Comparison of ENCODE assay signal across 9 cellular contexts in genomic region chr15:41957021-41957897, GRCh38. TPM values are rescaled to one million over a fixed set of nuclear protein-coding genes. Genes with fewer than 3 reads are reported as not detected.
A peak's percentile ranks its signal among the peaks of the same experiment; 100 is the strongest.
DNase-seq lines count a peak whose midpoint lies in the region; ATAC-seq and TF ChIP-seq lines count a peak whose summit lies in the region.
"Had no signal": no experiment of that assay in that cellular context is flagged by ENCODE, and none has a peak within 500 bp of the region (broad histone marks: within the 10 kb centered on the region; RNA-seq: fewer than 3 reads in every experiment).

No MANE protein-coding gene starts in this region.

- H3K4me2 ChIP-seq in H9 (ENCODE audit: insufficient read depth, insufficient read length, low read length), result no peak overlapping the region

- H3K18ac ChIP-seq in H9 (ENCODE audit: insufficient read length, low read depth, low read length), result no peak overlapping the region

- H3K36me3 Mint-ChIP-seq in H9 (ENCODE audit: insufficient read depth in 1 of 3, low read depth in 3 of 3), result peaks cover 19 to 33% (median 24%) of the 10 kb centered on the region in 3 experiments; a peak in 6 of 7 replicates
- H3K36me3 Mint-ChIP-seq in activated T-cell treated with anti-CD3 and anti-CD28 coated beads, Interleukin-2, amount 50 U/mL, for 72 hours (ENCODE audit: insufficient read depth in 2 of 2), result peaks cover 1 to 12% of the 10 kb centered on the region in 2 donors
- H3K36me3 Mint-ChIP-seq in osteocyte (ENCODE audit: unreplicated experiment), result peaks cover 11% of the 10 kb centered on the region

- no peak overlapping the region for H3K9ac ChIP-seq in H9 (ENCODE audit: extremely low read depth, insufficient read length, low read length)

- no peak overlapping the region for H3K14ac ChIP-seq in H9 (ENCODE audit: insufficient read depth, low read length)

- peaks cover 2 to 5% of the 10 kb centered on the region in 2 experiments; a peak in 4 of 5 replicates for H3K9me3 Mint-ChIP-seq in H9
- no peaks in the 10 kb centered on the region for H3K9me3 Mint-ChIP-seq in activated T-cell treated with anti-CD3 and anti-CD28 coated beads, Interleukin-2, amount 50 U/mL, for 72 hours
- peaks cover 5% of the 10 kb centered on the region for H3K9me3 Mint-ChIP-seq in osteocyte (ENCODE audit: unreplicated experiment)

- H4K91ac ChIP-seq in H9 (ENCODE audit: insufficient read length, low read depth, low read length), result no peak overlapping the region

- peaks cover 8% of the 10 kb centered on the region for H3K79me1 ChIP-seq in H9 (ENCODE audit: insufficient read depth, low read depth, low read length, poor library complexity, severe bottlenecking)

- H3T11ph ChIP-seq in H9 (ENCODE audit: low read length), result no peak overlapping the region

- no peak overlapping the region for H3K23ac ChIP-seq in H9 (ENCODE audit: insufficient read length, low read depth, low read length)

- no peak overlapping the region for H3K56ac ChIP-seq in H9 (ENCODE audit: insufficient read length, low read depth, low read length)

- H2AFZ ChIP-seq in H9 (ENCODE audit: low read length), result no peak overlapping the region

- no peaks in the 10 kb centered on the region for H3K27me3 ChIP-seq in H9 (ENCODE audit: insufficient read depth, low read length)

- H3K79me2 ChIP-seq in H9 (ENCODE audit: insufficient read depth, low read length), result no peaks in the 10 kb centered on the region; the same call in 1 of the 2 replicates

- H3K9me3 ChIP-seq in H9 (ENCODE audit: control insufficient read depth, low read depth, low read length), result no peaks in the 10 kb centered on the region

- H4K20me1 ChIP-seq in H9 (ENCODE audit: control insufficient read depth, insufficient read depth, insufficient read length), result no peaks in the 10 kb centered on the region

- no CpG with 5 or more reads among the region's 12 CpGs for WGBS in H9 (ENCODE audit: extremely low coverage, insufficient read length, low lambda C conversion rate)

- no peak overlapping the region for H4K8ac ChIP-seq in H9 (replicated peaks; ENCODE audit: insufficient read length, low read depth, low read length)

- H2BK20ac ChIP-seq in H9 (ENCODE audit: low read depth, low read length, poor library complexity, severe bottlenecking), result no peak overlapping the region

- ATAC-seq in GM18519 (IDR thresholded peaks at IDR 0.05; ENCODE audit: low FRiP score, unreplicated experiment), result peak; percentile 69
- ATAC-seq in activated T-cell treated with anti-CD3 and anti-CD28 coated beads, Interleukin-2, amount 50 U/mL, for 72 hours (replicated peaks in 1 of 2), result peak; percentile 82 to 97

- H2BK15ac ChIP-seq in H9 (ENCODE audit: low read depth, low read length), result no peak overlapping the region

- H3K23me2 ChIP-seq in H9 (ENCODE audit: insufficient read length, low read depth, low read length, poor library complexity, severe bottlenecking), result no peaks in the 10 kb centered on the region

- no peak overlapping the region for H2BK120ac ChIP-seq in H9 (ENCODE audit: low read depth, low read length, poor library complexity, severe bottlenecking)

- H3K4me1 ChIP-seq in H9 (ENCODE audit: insufficient read depth, low read length), result no peaks in the 10 kb centered on the region

- no peak overlapping the region for H3K27ac ChIP-seq in H9 (ENCODE audit: insufficient read length, low read depth, low read length)

- H3K4me3 Mint-ChIP-seq in H9 (no peak overlapping the region), osteocyte (ENCODE audit: unreplicated experiment) (no peak overlapping the region)
- peak overlapping the region; percentile 22 to 61 for H3K4me3 Mint-ChIP-seq in activated T-cell treated with anti-CD3 and anti-CD28 coated beads, Interleukin-2, amount 50 U/mL, for 72 hours

- TF ChIP-seq CTCF in H9 (conservative IDR thresholded peaks at IDR 0.05) (no peak), osteocyte (IDR thresholded peaks at IDR 0.05) (no peak)

- no peak overlapping the region for H2BK5ac ChIP-seq in H9 (ENCODE audit: insufficient read length, low read length)

- H4K5ac ChIP-seq in H9 (ENCODE audit: insufficient read length, low read depth, low read length), result no peak overlapping the region

- DNase-seq in H9 (no peak), osteocyte (ENCODE audit: extremely low spot score, unreplicated experiment) (peak; percentile 46), T-helper 9 cell (no peak), DMS153 (lab: John Stamatoyannopoulos, UW) (no peak), NCI-H1105 treated with DMSO at 0.1 percent for 48 hours (lab: John Stamatoyannopoulos, UW) (no peak), kidney tubule cell (ENCODE audit: low spot score) (no peak)
- no peak for DNase-seq in activated T-cell treated with anti-CD3 and anti-CD28 coated beads, Interleukin-2, amount 50 U/mL, for 72 hours
- DNase-seq: NCI-H510A had no signal

- no peak overlapping the region for H3K4ac ChIP-seq in H9 (ENCODE audit: low read depth, low read length)

- peaks cover 10 to 15% of the 10 kb centered on the region in 2 experiments for H3K4me1 Mint-ChIP-seq in H9
- H3K4me1 Mint-ChIP-seq in activated T-cell treated with anti-CD3 and anti-CD28 coated beads, Interleukin-2, amount 50 U/mL, for 72 hours (ENCODE audit: low read depth), result peaks cover 29% of the 10 kb centered on the region
- peaks cover 35% of the 10 kb centered on the region for H3K4me1 Mint-ChIP-seq in osteocyte (ENCODE audit: unreplicated experiment)

- H3K27ac Mint-ChIP-seq in H9 (peak overlapping the region; percentile 28 to 59 (median 41); a peak in 5 of 7 replicates), osteocyte (ENCODE audit: unreplicated experiment) (no peak overlapping the region)
- peak overlapping the region; percentile 20 for H3K27ac Mint-ChIP-seq in activated T-cell treated with anti-CD3 and anti-CD28 coated beads, Interleukin-2, amount 50 U/mL, for 72 hours

- H3K27me3 Mint-ChIP-seq in H9 (ENCODE audit: low read depth) (no peaks in the 10 kb centered on the region), osteocyte (ENCODE audit: unreplicated experiment) (no peaks in the 10 kb centered on the region)
- no peaks in the 10 kb centered on the region for H3K27me3 Mint-ChIP-seq in activated T-cell treated with anti-CD3 and anti-CD28 coated beads, Interleukin-2, amount 50 U/mL, for 72 hours (ENCODE audit: low read depth)

- H2AK5ac ChIP-seq in H9 (ENCODE audit: insufficient read length, low read length), result no peak overlapping the region

- H2BK12ac ChIP-seq in H9 (ENCODE audit: insufficient read length, low read depth, low read length), result no peak overlapping the region

RNA-seq across cellular contexts. Expression of gene EHD4, which starts 15.1 kb away (rescaled TPM):
- 22.9 and 24.2 TPM in 2 replicates for total RNA-seq in H9 (2021)
- 10 to 100 TPM; 22.6 to 32.7 TPM for total RNA-seq in activated T-cell treated with anti-CD3 and anti-CD28 coated beads, Interleukin-2, amount 50 U/mL, for 72 hours
- 20.9 and 21.7 TPM in 2 replicates for total RNA-seq in osteocyte

Comparison
In these comparisons a context has a peak if more than half of its experiments do, and no peak if none do; other contexts are left out.
1. H3K4me3 Mint-ChIP-seq: peak in activated T-cell treated with anti-CD3 and anti-CD28 coated beads, Interleukin-2, amount 50 U/mL, for 72 hours (2 of 2); none in H9 (0 of 2) and osteocyte (single experiment).